Comparison of ENCODE assay signal across 27 cellular contexts in the genomic region with DNA sequence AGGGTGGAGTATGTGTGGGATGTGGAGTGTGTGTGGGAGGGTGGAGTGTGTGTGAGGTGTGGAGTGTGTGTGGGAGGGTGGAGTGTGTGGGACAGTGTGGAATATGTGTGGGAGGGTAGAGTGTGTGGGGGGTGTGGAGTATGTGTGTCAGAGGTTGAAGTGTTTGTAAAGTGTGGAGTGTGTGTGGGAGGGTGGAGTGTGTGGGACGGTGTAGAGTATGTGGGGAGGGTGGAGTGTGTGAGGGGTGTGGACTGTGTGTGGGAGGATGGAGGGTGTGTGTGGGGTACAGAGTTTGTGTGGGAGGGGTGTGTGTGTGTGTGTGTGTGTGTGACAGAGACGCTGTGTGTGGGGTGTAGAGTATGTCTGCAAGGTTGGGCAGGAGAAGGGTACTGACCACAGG.
"Had no signal": no experiment of that assay in that cellular context is flagged by ENCODE, and none has a peak within 500 bp of the region (broad histone marks: within the 10 kb centered on the region; RNA-seq: fewer than 3 reads in every experiment).

No MANE protein-coding gene starts in this region.

- H3K36me3 ChIP-seq: breast epithelium, Peyer's patch, SJSA1 had no signal

- DNase-seq: activated CD4-positive, alpha-beta T cell treated with anti-CD3 and anti-CD28 coated beads for 1 hour; activated CD4-positive, alpha-beta T cell treated with anti-CD3 and anti-CD28 coated beads, Interleukin-2, amount 10 ng/mL, durations not matched to agents 24 days and 14 days; activated CD4-positive, alpha-beta T cell treated with anti-CD3 and anti-CD28 coated beads, Interleukin-2, amount 50 U/mL, for 48 hours; activated CD8-positive, alpha-beta memory T cell treated with anti-CD3 and anti-CD28 coated beads, Interleukin-2, amount 10 ng/mL, durations not matched to agents 7 days and 5 days; activated effector memory CD4-positive, alpha-beta T cell treated with Interleukin-2 at 50 U/mL for 16 hours; activated naive CD4-positive, alpha-beta T cell; activated T-cell treated with anti-CD3 and anti-CD28 coated beads, Interleukin-2, amount 50 U/mL, for 24 hours; aorta; Karpas-422; MM.1S; NCI-H1105 treated with DMSO at 0.1 percent for 48 hours; NCI-H1436 treated with DMSO at 0.1 percent for 48 hours; NCI-H187; NCI-H2081; NCI-H446; NCI-H524; Peyer's patch; SHP77; SW 1271 had no signal

- H3K9me3 Mint-ChIP-seq: activated naive CD4-positive, alpha-beta T cell treated with anti-CD3 and anti-CD28 coated beads, Interleukin-2, amount 50 U/mL, for 24 hours; WTC11 had no signal

- H3K27ac Mint-ChIP-seq: activated CD8-positive, alpha-beta memory T cell treated with anti-CD3 and anti-CD28 coated beads, Interleukin-2, amount 10 ng/mL, durations not matched to agents 7 days and 5 days; activated naive CD4-positive, alpha-beta T cell treated with anti-CD3 and anti-CD28 coated beads, Interleukin-2, amount 50 U/mL, for 24 hours; activated T-cell treated with anti-CD3 and anti-CD28 coated beads, Interleukin-2, amount 50 U/mL, for 24 hours; activated T-helper 1 cell treated with anti-CD3 and anti-CD28 coated beads, Interleukin-12 subunit alpha, Interleukin-12 subunit beta, Interleukin-2, Interleukin-4 antibody, amounts not matched to agents 30 ng/mL and 10 ng/mL and 1 ng/mL, durations not matched to agents 14 hours and 24 hours and 36 hours; T-helper 1 cell treated with Interleukin-12 subunit alpha and Interleukin-12 subunit beta and Interleukin-4 antibody, amounts not matched to agents 30 μg/mL and 1 μg/mL, for 36 hours; WTC11 had no signal

- H3K4me1 ChIP-seq: breast epithelium, Peyer's patch, SJSA1 had no signal

- H3K36me3 Mint-ChIP-seq: activated CD8-positive, alpha-beta memory T cell treated with anti-CD3 and anti-CD28 coated beads, Interleukin-2, amount 10 ng/mL, durations not matched to agents 7 days and 5 days; activated naive CD4-positive, alpha-beta T cell treated with anti-CD3 and anti-CD28 coated beads, Interleukin-2, amount 50 U/mL, for 24 hours; WTC11 had no signal

- ATAC-seq: activated CD8-positive, alpha-beta memory T cell treated with anti-CD3 and anti-CD28 coated beads, Interleukin-2, amount 10 ng/mL, durations not matched to agents 7 days and 5 days; SK-N-SH treated with all-trans-retinoic acid at 6 μM for 48 hours; WTC11 had no signal

- H3K27ac ChIP-seq: breast epithelium, Peyer's patch, RWPE1, SJSA1 had no signal

- H3K27me3 ChIP-seq: breast epithelium, Peyer's patch, SJSA1 had no signal

- H3K4me3 Mint-ChIP-seq: activated CD4-positive, alpha-beta T cell treated with anti-CD3 and anti-CD28 coated beads, Interleukin-2, amount 10 ng/mL, durations not matched to agents 24 days and 14 days; activated CD8-positive, alpha-beta memory T cell treated with anti-CD3 and anti-CD28 coated beads, Interleukin-2, amount 10 ng/mL, durations not matched to agents 7 days and 5 days; activated naive CD4-positive, alpha-beta T cell treated with anti-CD3 and anti-CD28 coated beads, Interleukin-2, amount 50 U/mL, for 24 hours; activated T-cell treated with anti-CD3 and anti-CD28 coated beads, Interleukin-2, amount 50 U/mL, for 24 hours; activated T-helper 1 cell treated with anti-CD3 and anti-CD28 coated beads, Interleukin-12 subunit alpha, Interleukin-12 subunit beta, Interleukin-2, Interleukin-4 antibody, amounts not matched to agents 30 ng/mL and 10 ng/mL and 1 ng/mL, durations not matched to agents 14 hours and 24 hours and 36 hours; T-helper 1 cell treated with Interleukin-12 subunit alpha and Interleukin-12 subunit beta and Interleukin-4 antibody, amounts not matched to agents 30 μg/mL and 1 μg/mL, for 36 hours; WTC11 had no signal

- H3K9me3 ChIP-seq: breast epithelium, Peyer's patch, SJSA1 had no signal

- H3K4me3 ChIP-seq: breast epithelium, Peyer's patch, SJSA1 had no signal

- H3K4me1 Mint-ChIP-seq: activated naive CD4-positive, alpha-beta T cell treated with anti-CD3 and anti-CD28 coated beads, Interleukin-2, amount 50 U/mL, for 24 hours; WTC11 had no signal

- H3K27me3 Mint-ChIP-seq: activated CD4-positive, alpha-beta T cell treated with anti-CD3 and anti-CD28 coated beads, Interleukin-2, amount 10 ng/mL, durations not matched to agents 24 days and 14 days; activated CD8-positive, alpha-beta memory T cell treated with anti-CD3 and anti-CD28 coated beads, Interleukin-2, amount 10 ng/mL, durations not matched to agents 7 days and 5 days; activated T-cell treated with anti-CD3 and anti-CD28 coated beads, Interleukin-2, amount 50 U/mL, for 24 hours had no signal
